9 cellular contexts compared by ENCODE assay signal in the genomic region with DNA sequence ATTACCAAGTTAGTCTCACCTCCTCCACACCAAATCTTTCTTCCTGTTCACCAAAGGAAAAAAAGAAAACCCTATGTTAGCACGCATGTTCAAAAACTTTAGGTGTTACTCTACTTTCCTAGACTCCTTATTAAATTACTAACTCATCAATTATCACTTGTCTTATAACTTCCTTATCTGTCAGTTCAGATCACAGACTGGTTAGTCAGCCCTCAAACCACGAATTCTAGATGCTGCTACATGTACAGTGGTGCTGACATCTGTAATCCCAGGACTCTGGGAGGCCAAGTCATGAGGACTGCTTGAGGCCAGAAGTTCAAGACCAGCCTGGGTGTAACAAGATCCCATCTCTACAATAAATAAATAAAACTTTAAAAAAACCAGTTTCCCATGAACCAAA. TPM values are rescaled to one million over a fixed set of nuclear protein-coding genes. Genes with fewer than 3 reads are reported as not detected.
A peak's percentile ranks its signal among the peaks of the same experiment; 100 is the strongest.
DNase-seq lines count a peak whose midpoint lies in the region; ATAC-seq, FAIRE-seq and TF ChIP-seq lines count a peak whose summit lies in the region.
"Had no signal": no experiment of that assay in that cellular context is flagged by ENCODE, and none has a peak within 500 bp of the region (broad histone marks: within the 10 kb centered on the region; RNA-seq: fewer than 3 reads in every experiment).

No MANE protein-coding gene starts in this region.

- no peak overlapping the region for H3K9ac ChIP-seq in endothelial cell of umbilical vein (replicated peaks; ENCODE audit: extremely low read depth, insufficient read depth, low read length)

- no peak overlapping the region for H2AFZ ChIP-seq in endothelial cell of umbilical vein (ENCODE audit: low read depth, low read length)

- no peak for ATAC-seq in activated CD8-positive, alpha-beta memory T cell treated with anti-CD3 and anti-CD28 coated beads, Interleukin-2, amount 10 ng/mL, durations not matched to agents 7 days and 5 days
- ATAC-seq in T-helper 17 cell = no peak
- no peak for ATAC-seq in GM19035 (IDR thresholded peaks at IDR 0.05; ENCODE audit: unreplicated experiment)

- H3K27ac Mint-ChIP-seq in activated CD8-positive, alpha-beta memory T cell treated with anti-CD3 and anti-CD28 coated beads, Interleukin-2, amount 10 ng/mL, durations not matched to agents 7 days and 5 days = peak overlapping the region; percentile 50
- peak overlapping the region; percentile 94 for H3K27ac Mint-ChIP-seq in T-helper 17 cell

- no peak overlapping the region for H3K4me3 ChIP-seq in endothelial cell of umbilical vein (replicated peaks in 1 of 3; ENCODE audit: insufficient read depth in 1 of 3, low read depth in 1 of 3, low read length in 3 of 3)

- no peaks in the 10 kb centered on the region for H3K9me3 Mint-ChIP-seq in activated CD8-positive, alpha-beta memory T cell treated with anti-CD3 and anti-CD28 coated beads, Interleukin-2, amount 10 ng/mL, durations not matched to agents 7 days and 5 days (ENCODE audit: low read depth)

- intact Hi-C loops in endothelial cell of umbilical vein (cut with micrococcal nuclease) = no loop called here

- dilution Hi-C loops in endothelial cell of umbilical vein (cut with MboI; ENCODE audit: extremely low pct_ligation_motif_present, low sequenced_read_pairs) = no loop called here

- H3K36me3 ChIP-seq in endothelial cell of umbilical vein (ENCODE audit: control insufficient read depth in 2 of 2, extremely low read depth in 1 of 2, insufficient read depth in 2 of 2, low read length in 2 of 2) = peaks cover 3 to 7% of the 10 kb centered on the region in 2 experiments

- H3K27ac ChIP-seq in endothelial cell of umbilical vein (ENCODE audit: insufficient read depth, low read depth, low read length) = no peak overlapping the region
- H3K27ac ChIP-seq: transverse colon had no signal

- no peaks in the 10 kb centered on the region for H3K27me3 ChIP-seq in endothelial cell of umbilical vein (ENCODE audit: control insufficient read depth in 2 of 2, insufficient read depth in 2 of 2, low read length in 2 of 2)
- H3K27me3 ChIP-seq: transverse colon had no signal

- no peak for FAIRE-seq in endothelial cell of umbilical vein (lab: Jason Lieb, UNC)

- H3K9me3 ChIP-seq in T-helper 17 cell (ENCODE audit: control insufficient read depth, low read length, poor library complexity, severe bottlenecking) = no peaks in the 10 kb centered on the region
- no peaks in the 10 kb centered on the region for H3K9me3 ChIP-seq in endothelial cell of umbilical vein (replicated peaks; ENCODE audit: control insufficient read depth, insufficient read depth, low read length)
- H3K9me3 ChIP-seq: transverse colon had no signal

- BruUV-seq in endothelial cell of umbilical vein (replicated peaks; lab: Mats Ljungman, UMichigan) = no TSS peak

- H4K20me1 ChIP-seq in endothelial cell of umbilical vein (replicated peaks; ENCODE audit: control insufficient read depth, extremely low read depth, insufficient read depth, low read length) = peaks cover 30% of the 10 kb centered on the region

- CTCF ChIA-PET in activated CD8-positive, alpha-beta memory T cell treated with anti-CD3 and anti-CD28 coated beads, Interleukin-2, amount 10 ng/mL, durations not matched to agents 7 days and 5 days (lab: Charles Lee) = no interaction called here
- CTCF ChIA-PET in endothelial cell of umbilical vein (lab: Charles Lee) = no interaction called here

- POLR2A ChIA-PET in endothelial cell of umbilical vein (lab: Charles Lee) = no interaction called here

- no peak for TF ChIP-seq POLR2A in endothelial cell of umbilical vein (IDR thresholded peaks at IDR 0.05; ENCODE audit: low read depth, low read length)

- H3K4me3 Mint-ChIP-seq in activated CD8-positive, alpha-beta memory T cell treated with anti-CD3 and anti-CD28 coated beads, Interleukin-2, amount 10 ng/mL, durations not matched to agents 7 days and 5 days = peak overlapping the region; percentile 99
- peak overlapping the region; percentile 96 for H3K4me3 Mint-ChIP-seq in T-helper 17 cell

- peaks cover 80% of the 10 kb centered on the region for H3K79me2 ChIP-seq in endothelial cell of umbilical vein (ENCODE audit: control insufficient read depth, insufficient read depth, low read length)

- no peaks in the 10 kb centered on the region for H3K9me1 ChIP-seq in endothelial cell of umbilical vein (replicated peaks; ENCODE audit: control insufficient read depth, extremely low read depth, insufficient read depth, low read length)

- H3K36me3 Mint-ChIP-seq in activated CD8-positive, alpha-beta memory T cell treated with anti-CD3 and anti-CD28 coated beads, Interleukin-2, amount 10 ng/mL, durations not matched to agents 7 days and 5 days = peaks cover 71% of the 10 kb centered on the region
- H3K36me3 Mint-ChIP-seq in T-helper 17 cell (ENCODE audit: low read depth) = peaks cover 10% of the 10 kb centered on the region

- H3K27me3 Mint-ChIP-seq in activated CD8-positive, alpha-beta memory T cell treated with anti-CD3 and anti-CD28 coated beads, Interleukin-2, amount 10 ng/mL, durations not matched to agents 7 days and 5 days = peaks cover 5% of the 10 kb centered on the region
- H3K27me3 Mint-ChIP-seq in T-helper 17 cell = no peaks in the 10 kb centered on the region

- H3K4me1 ChIP-seq in endothelial cell of umbilical vein (ENCODE audit: control insufficient read depth, extremely low read depth, insufficient read depth, low read length) = peaks cover 22% of the 10 kb centered on the region

- peak overlapping the region; percentile 59 for H3K4me2 ChIP-seq in endothelial cell of umbilical vein (ENCODE audit: insufficient read depth, low read length)

- no peak for TF ChIP-seq CTCF in endothelial cell of umbilical vein (IDR thresholded peaks at IDR 0.05; ENCODE audit: extremely low read depth in 1 of 2, insufficient read depth in 1 of 2, low read depth in 1 of 2, low read length in 2 of 2)

- peaks cover 71% of the 10 kb centered on the region for H3K4me1 Mint-ChIP-seq in activated CD8-positive, alpha-beta memory T cell treated with anti-CD3 and anti-CD28 coated beads, Interleukin-2, amount 10 ng/mL, durations not matched to agents 7 days and 5 days
- H3K4me1 Mint-ChIP-seq in T-helper 17 cell = peaks cover 67% of the 10 kb centered on the region

- no peak for DNase-seq in activated CD8-positive, alpha-beta memory T cell treated with anti-CD3 and anti-CD28 coated beads, Interleukin-2, amount 10 ng/mL, durations not matched to agents 7 days and 5 days
- no peak for DNase-seq in activated CD8-positive, alpha-beta memory T cell treated with anti-CD3 and anti-CD28 coated beads for 24 hours
- DNase-seq in T-helper 17 cell (no peak), endothelial cell of umbilical vein (ENCODE audit: low read depth, low spot score) (no peak), AML-193 (lab: John Stamatoyannopoulos, UW) (no peak), NCI-H748 treated with DMSO at 0.1 percent for 48 hours (lab: John Stamatoyannopoulos, UW) (no peak)
- DNase-seq in stimulated activated CD4-positive, alpha-beta T cell treated with anti-CD3 and anti-CD28 coated beads, Interleukin-4, amount 100 ng/mL, for 4 hours = peak; percentile 14 to 21
- DNase-seq: transverse colon had no signal

TF ChIP-seq in endothelial cell of umbilical vein, 7 proteins besides CTCF, POLR2A, EP300 and RAD21:
- TF ChIP-seq, protein P1, sequence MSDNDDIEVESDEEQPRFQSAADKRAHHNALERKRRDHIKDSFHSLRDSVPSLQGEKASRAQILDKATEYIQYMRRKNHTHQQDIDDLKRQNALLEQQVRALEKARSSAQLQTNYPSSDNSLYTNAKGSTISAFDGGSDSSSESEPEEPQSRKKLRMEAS (IDR thresholded peaks at IDR 0.05; ENCODE audit: insufficient read depth, insufficient read length) = no peak
- TF ChIP-seq FOS (IDR thresholded peaks at IDR 0.05; ENCODE audit: borderline replicate concordance, insufficient read depth, low read length) = no peak
- no peak for TF ChIP-seq GATA2 (IDR thresholded peaks at IDR 0.05; ENCODE audit: insufficient read depth, insufficient read length, low read depth, low read length)
- no peak for TF ChIP-seq MYC (IDR thresholded peaks at IDR 0.05; ENCODE audit: low read depth, low read length)
- TF ChIP-seq EZH2 (IDR thresholded peaks at IDR 0.05; ENCODE audit: borderline replicate concordance, low read depth, low read length, severe bottlenecking) = no peak
- no peak for TF ChIP-seq POLR2AphosphoS5 (IDR thresholded peaks at IDR 0.05; ENCODE audit: insufficient read depth, low read depth, low read length)
- TF ChIP-seq JUN (IDR thresholded peaks at IDR 0.05; ENCODE audit: borderline replicate concordance, insufficient read depth, insufficient read length, low read depth) = no peak

RNA-seq across cellular contexts. Expression of a gene that starts 3.5 kb away (rescaled TPM):
- total RNA-seq in activated CD8-positive, alpha-beta memory T cell treated with anti-CD3 and anti-CD28 coated beads, Interleukin-2, amount 10 ng/mL, durations not matched to agents 7 days and 5 days = 100 to 1,000 TPM; 300 to 316 TPM
- total RNA-seq in T-helper 17 cell = 100 to 1,000 TPM; 176 to 189 TPM
- 347 and 456 TPM in 2 replicates for total RNA-seq in endothelial cell of umbilical vein
- 188 and 217 TPM in 2 replicates for polyA plus RNA-seq in endothelial cell of umbilical vein
- polyA plus RNA-seq in endothelial cell of umbilical vein (2011; cell fraction: cytosol; rRNA removed) = 256 and 260 TPM in 2 replicates
- polyA plus RNA-seq in endothelial cell of umbilical vein (2011; cell fraction: nucleus; rRNA removed) = 100.0 and 127 TPM in 2 replicates
- 374 and 512 TPM in 2 replicates for polyA plus RNA-seq in endothelial cell of umbilical vein (2012)
- 197 and 225 TPM in 2 replicates for polyA minus RNA-seq in endothelial cell of umbilical vein
- polyA minus RNA-seq in endothelial cell of umbilical vein (2011; cell fraction: cytosol; rRNA and poly(A)+ RNA removed) = 225 TPM
- 75.0 and 81.4 TPM in 2 replicates for polyA minus RNA-seq in endothelial cell of umbilical vein (2011; cell fraction: nucleus; rRNA and poly(A)+ RNA removed)

Comparison
In these comparisons a context has a peak if more than half of its experiments do, and no peak if none do; other contexts are left out.
1. DNase-seq: peak in stimulated activated CD4-positive, alpha-beta T cell treated with anti-CD3 and anti-CD28 coated beads, Interleukin-4, amount 100 ng/mL, for 4 hours (2 of 2); none in activated CD8-positive, alpha-beta memory T cell treated with anti-CD3 and anti-CD28 coated beads, Interleukin-2, amount 10 ng/mL, durations not matched to agents 7 days and 5 days (single experiment), activated CD8-positive, alpha-beta memory T cell treated with anti-CD3 and anti-CD28 coated beads for 24 hours (single experiment), T-helper 17 cell (0 of 3), endothelial cell of umbilical vein (single experiment), AML-193 (0 of 2) and NCI-H748 treated with DMSO at 0.1 percent for 48 hours (single experiment).